In the genomic region with DNA sequence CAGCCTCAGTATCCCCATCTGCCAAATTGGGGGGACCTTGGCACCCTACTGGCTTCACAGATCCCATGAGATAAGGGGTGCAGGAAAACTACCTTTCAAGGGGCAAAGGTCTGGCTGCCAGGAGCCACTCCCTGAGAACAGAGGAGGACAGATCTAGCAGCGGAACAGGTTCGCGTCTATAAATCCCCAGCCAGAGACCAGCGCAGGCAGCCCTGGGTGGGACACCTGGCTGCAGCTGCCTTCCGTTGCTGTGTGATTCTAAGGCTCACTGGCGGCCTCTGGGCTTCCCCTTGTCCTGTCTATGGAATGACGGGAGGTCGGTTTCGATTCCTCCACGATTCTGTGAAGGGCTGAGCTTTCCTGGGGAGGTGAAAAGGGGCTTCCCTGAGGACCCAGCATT, we compare ENCODE assay signal across 21 cellular contexts. TPM values are rescaled to one million over a fixed set of nuclear protein-coding genes. Genes with fewer than 3 reads are reported as not detected.
A peak's percentile ranks its signal among the peaks of the same experiment; 100 is the strongest.
DNase-seq lines count a peak whose midpoint lies in the region; ATAC-seq and TF ChIP-seq lines count a peak whose summit lies in the region.
"Had no signal": no experiment of that assay in that cellular context is flagged by ENCODE, and none has a peak within 500 bp of the region (broad histone marks: within the 10 kb centered on the region; RNA-seq: fewer than 3 reads in every experiment).

No MANE protein-coding gene starts in this region.

- CTCF ChIA-PET in IMR-90 (lab: Yijun Ruan, JAX), result no interaction called here

- H3K4me3 Mint-ChIP-seq in dendritic cell treated with granulocyte-macrophage colony-stimulating factor and Interleukin-4, amounts not matched to agents 40 ng/mL and 50 ng/mL, for 4 days, result no peak overlapping the region
- H3K4me3 Mint-ChIP-seq: activated CD8-positive, alpha-beta T cell treated with anti-CD3 and anti-CD28 coated beads for 36 hours; activated T-cell treated with anti-CD3 and anti-CD28 coated beads, Interleukin-2, amount 50 U/mL, for 24 hours had no signal

- H2BK15ac ChIP-seq in IMR-90 (ENCODE audit: low read depth, low read length) (no peak overlapping the region), mesenchymal stem cell (ENCODE audit: low read depth, poor library complexity, severe bottlenecking) (no peak overlapping the region)

- H4K8ac ChIP-seq in IMR-90 (ENCODE audit: low read depth in 2 of 2, low read length in 2 of 2), result no peak overlapping the region
- H4K8ac ChIP-seq in mesenchymal stem cell (ENCODE audit: low read length), result no peak overlapping the region

- H3K9me3 Mint-ChIP-seq in dendritic cell treated with granulocyte-macrophage colony-stimulating factor and Interleukin-4, amounts not matched to agents 40 ng/mL and 50 ng/mL, for 4 days, result no peaks in the 10 kb centered on the region
- H3K9me3 Mint-ChIP-seq: activated CD8-positive, alpha-beta T cell treated with anti-CD3 and anti-CD28 coated beads for 36 hours; activated naive CD4-positive, alpha-beta T cell treated with anti-CD3 and anti-CD28 coated beads, Interleukin-2, amount 50 U/mL, for 72 hours; activated T-cell treated with anti-CD3 and anti-CD28 coated beads, Interleukin-2, amount 50 U/mL, for 24 hours had no signal

- TF ChIP-seq CTCF in IMR-90 (conservative IDR thresholded peaks at IDR 0.05; ENCODE audit: low read depth, low read length) (no peak), osteoblast (IDR thresholded peaks at IDR 0.05; ENCODE audit: extremely low read depth, low read depth, low read length) (no peak), testis (IDR thresholded peaks at IDR 0.05) (no peak)

- H3K18ac ChIP-seq in IMR-90 (ENCODE audit: low read depth, low read length) (no peak overlapping the region), mesenchymal stem cell (ENCODE audit: low read depth in 1 of 2, low read length in 2 of 2) (no peak overlapping the region)

- no peak overlapping the region for H2BK20ac ChIP-seq in IMR-90 (ENCODE audit: low read depth, low read length)

- H2AFZ ChIP-seq in IMR-90 (replicated peaks; ENCODE audit: low read length, poor library complexity), result no peak overlapping the region
- H2AFZ ChIP-seq in osteoblast (ENCODE audit: low read length), result no peak overlapping the region
- no peak overlapping the region for H2AFZ ChIP-seq in mesenchymal stem cell (ENCODE audit: low read depth, low read length)

- H3K4ac ChIP-seq in IMR-90 (ENCODE audit: low read depth, low read length), result no peak overlapping the region
- no peak overlapping the region for H3K4ac ChIP-seq in mesenchymal stem cell (ENCODE audit: low read depth in 1 of 2, low read length in 2 of 2)

- H3K23ac ChIP-seq in IMR-90 (ENCODE audit: low read depth, low read length) (no peak overlapping the region), mesenchymal stem cell (ENCODE audit: low read length in 2 of 2) (no peak overlapping the region)

- peaks cover 25% of the 10 kb centered on the region for H3K4me1 Mint-ChIP-seq in dendritic cell treated with granulocyte-macrophage colony-stimulating factor and Interleukin-4, amounts not matched to agents 40 ng/mL and 50 ng/mL, for 4 days (ENCODE audit: low read depth)

- H2BK12ac ChIP-seq in mesenchymal stem cell (ENCODE audit: low read length in 2 of 2), result no peak overlapping the region

- peaks cover 99% of the 10 kb centered on the region for H3K36me3 Mint-ChIP-seq in dendritic cell treated with granulocyte-macrophage colony-stimulating factor and Interleukin-4, amounts not matched to agents 40 ng/mL and 50 ng/mL, for 4 days (ENCODE audit: low read depth)

- H4K20me1 ChIP-seq in IMR-90 (ENCODE audit: insufficient read depth, low read length), result peaks cover 4% of the 10 kb centered on the region; the same call in 1 of the 2 replicates
- H4K20me1 ChIP-seq in osteoblast (ENCODE audit: insufficient read depth, low read length), result peaks cover 6% of the 10 kb centered on the region

- H3K27ac ChIP-seq in IMR-90 (ENCODE audit: insufficient read depth, low read length) (no peak overlapping the region), osteoblast (ENCODE audit: low read depth, low read length) (no peak overlapping the region), testis (no peak overlapping the region), mesenchymal stem cell (ENCODE audit: low read length, poor library complexity, severe bottlenecking) (no peak overlapping the region)
- H3K27ac ChIP-seq: body of pancreas, C4-2B, upper lobe of right lung, VCaP had no signal

- H3K4me1 ChIP-seq in IMR-90 (ENCODE audit: control insufficient read depth, insufficient read depth, low read length), result no peaks in the 10 kb centered on the region
- H3K4me1 ChIP-seq in osteoblast (ENCODE audit: insufficient read depth, low read length), result no peaks in the 10 kb centered on the region
- H3K4me1 ChIP-seq in testis, result no peaks in the 10 kb centered on the region
- H3K4me1 ChIP-seq in mesenchymal stem cell (ENCODE audit: control insufficient read depth, insufficient read depth, low read depth, low read length), result peaks cover 4% of the 10 kb centered on the region
- H3K4me1 ChIP-seq: body of pancreas, HAP-1, upper lobe of right lung had no signal

- H3K9me3 ChIP-seq in IMR-90 (ENCODE audit: control insufficient read depth, insufficient read depth, low read length) (no peaks in the 10 kb centered on the region), osteoblast (ENCODE audit: low read depth, low read length) (no peaks in the 10 kb centered on the region), testis (no peaks in the 10 kb centered on the region), mesenchymal stem cell (ENCODE audit: control insufficient read depth, low read length) (no peaks in the 10 kb centered on the region)
- H3K9me3 ChIP-seq: body of pancreas, HAP-1, upper lobe of right lung had no signal

- H2BK120ac ChIP-seq in IMR-90 (ENCODE audit: low read depth, low read length) (no peak overlapping the region), mesenchymal stem cell (ENCODE audit: low read depth, low read length) (no peak overlapping the region)

- no peak for ATAC-seq in IMR-90 (ENCODE audit: low read depth)
- ATAC-seq: activated CD8-positive, alpha-beta T cell treated with anti-CD3 and anti-CD28 coated beads for 36 hours; activated naive CD4-positive, alpha-beta T cell treated with anti-CD3 and anti-CD28 coated beads, Interleukin-2, amount 50 U/mL, for 72 hours; body of pancreas; Right ventricle myocardium inferior; upper lobe of right lung had no signal

- no peak overlapping the region for H3K14ac ChIP-seq in IMR-90 (replicated peaks; ENCODE audit: low read depth, low read length)
- no peak overlapping the region for H3K14ac ChIP-seq in mesenchymal stem cell (ENCODE audit: low read length in 2 of 2)

- H3K27me3 Mint-ChIP-seq in dendritic cell treated with granulocyte-macrophage colony-stimulating factor and Interleukin-4, amounts not matched to agents 40 ng/mL and 50 ng/mL, for 4 days, result no peaks in the 10 kb centered on the region
- H3K27me3 Mint-ChIP-seq: activated CD8-positive, alpha-beta T cell treated with anti-CD3 and anti-CD28 coated beads for 36 hours; activated T-cell treated with anti-CD3 and anti-CD28 coated beads, Interleukin-2, amount 50 U/mL, for 24 hours had no signal

- H2AK5ac ChIP-seq in IMR-90 (ENCODE audit: low read depth, low read length), result no peak overlapping the region
- H2AK5ac ChIP-seq in mesenchymal stem cell (ENCODE audit: low read length, severe bottlenecking), result no peak overlapping the region

- no peak overlapping the region for H4K5ac ChIP-seq in IMR-90 (ENCODE audit: low read depth, low read length)

- H3K4me2 ChIP-seq in IMR-90 (ENCODE audit: low read depth, low read length) (no peak overlapping the region), osteoblast (ENCODE audit: insufficient read depth, low read length) (no peak overlapping the region), mesenchymal stem cell (ENCODE audit: low read length, poor library complexity, severe bottlenecking) (no peak overlapping the region)

- peaks cover 3 to 16% of the 10 kb centered on the region in 2 experiments; a peak in 3 of 4 replicates for H3K79me1 ChIP-seq in IMR-90 (ENCODE audit: low read depth in 1 of 2, low read length in 2 of 2)
- H3K79me1 ChIP-seq in mesenchymal stem cell (replicated peaks; ENCODE audit: low read length, poor library complexity, severe bottlenecking), result peaks cover 3% of the 10 kb centered on the region

- TF ChIP-seq RAD21 in IMR-90 (IDR thresholded peaks at IDR 0.05; ENCODE audit: low read length), result no peak

- peak; percentile 5 to 46 for DNase-seq in NCI-H526 (lab: John Stamatoyannopoulos, UW)
- DNase-seq in NCI-H526 treated with DMSO at 0.1 percent for 48 hours (lab: John Stamatoyannopoulos, UW), result no peak
- no peak for DNase-seq in IMR-90
- peak; percentile 58 for DNase-seq in osteoblast (ENCODE audit: insufficient read length, low spot score, missing footprints)
- DNase-seq in cardiac septum (ENCODE audit: low spot score), result no peak
- no peak for DNase-seq in testis
- no peak for DNase-seq in mesenchymal stem cell
- DNase-seq: activated CD8-positive, alpha-beta T cell treated with anti-CD3 and anti-CD28 coated beads for 36 hours; activated T-cell treated with anti-CD3 and anti-CD28 coated beads, Interleukin-2, amount 50 U/mL, for 24 hours; body of pancreas; NCI-H2171; NK-92 treated with Interleukin-12 subunit alpha and Interleukin-12 subunit beta, amount 100 ng/mL, for 24 hours; right cardiac atrium; stimulated activated naive CD4-positive, alpha-beta T cell treated with Interleukin-2 at 50 U/mL for 16 hours; upper lobe of right lung had no signal

- H3K79me2 ChIP-seq in osteoblast (ENCODE audit: insufficient read depth, low read length), result no peaks in the 10 kb centered on the region

- TF ChIP-seq POLR2A in IMR-90 (IDR thresholded peaks at IDR 0.05; ENCODE audit: low read depth, low read length), result no peak
- no peak for TF ChIP-seq POLR2A in testis (IDR thresholded peaks at IDR 0.05)

- in situ Hi-C loops in IMR-90 (cut with MboI; ENCODE audit: low sequenced_read_pairs), result no loop called here

- no peak overlapping the region for H3K9ac ChIP-seq in IMR-90 (ENCODE audit: low read depth, low read length)
- H3K9ac ChIP-seq in mesenchymal stem cell (ENCODE audit: low read length), result no peak overlapping the region

- H4K91ac ChIP-seq in IMR-90 (ENCODE audit: insufficient read depth, low read depth, low read length) (no peak overlapping the region), mesenchymal stem cell (ENCODE audit: low read length) (no peak overlapping the region)

- H3K36me3 ChIP-seq in IMR-90 (ENCODE audit: control insufficient read depth, insufficient read depth, low read length) (peaks cover 17% of the 10 kb centered on the region), osteoblast (ENCODE audit: insufficient read depth, low read length) (peaks cover 15% of the 10 kb centered on the region), testis (ENCODE audit: low read depth, missing control alignments) (no peaks in the 10 kb centered on the region), mesenchymal stem cell (ENCODE audit: control insufficient read depth in 1 of 2, insufficient read depth in 2 of 2, low read depth in 1 of 2, low read length in 2 of 2) (peaks cover 14 to 51% of the 10 kb centered on the region in 2 experiments)
- H3K36me3 ChIP-seq: HAP-1 had no signal

- H2BK5ac ChIP-seq in IMR-90 (ENCODE audit: low read depth, low read length, poor library complexity, severe bottlenecking) (no peak overlapping the region), mesenchymal stem cell (ENCODE audit: low read depth, low read length, poor library complexity, severe bottlenecking) (no peak overlapping the region)

- H3K56ac ChIP-seq in IMR-90 (ENCODE audit: extremely low read depth, insufficient read depth, low read length), result no peak overlapping the region

- BruUV-seq in IMR-90 (replicated peaks; lab: Mats Ljungman, UMichigan), result no TSS peak

- H3K9me1 ChIP-seq in IMR-90 (ENCODE audit: insufficient read depth, low read length), result no peaks in the 10 kb centered on the region; the same call in 1 of the 2 replicates

- 77% methylated on average over 3 of the region's 10 CpGs; no CpG with 5 or more reads in 1 of the 2 experiments for WGBS in IMR-90 (ENCODE audit: extremely low coverage in 2 of 2, insufficient read length in 1 of 2), 2 experiments
- 87 to 94% methylated on average over 10 of the region's 10 CpGs for WGBS in testis, 2 donors
- WGBS in mesenchymal stem cell, result 82% methylated on average over 10 of the region's 10 CpGs

- peak overlapping the region; percentile 67 for H3K27ac Mint-ChIP-seq in dendritic cell treated with granulocyte-macrophage colony-stimulating factor and Interleukin-4, amounts not matched to agents 40 ng/mL and 50 ng/mL, for 4 days
- H3K27ac Mint-ChIP-seq: activated CD8-positive, alpha-beta T cell treated with anti-CD3 and anti-CD28 coated beads for 36 hours; activated T-cell treated with anti-CD3 and anti-CD28 coated beads, Interleukin-2, amount 50 U/mL, for 24 hours had no signal

- H3K27me3 ChIP-seq in IMR-90 (ENCODE audit: control insufficient read depth, insufficient read depth, low read length) (no peaks in the 10 kb centered on the region), osteoblast (ENCODE audit: insufficient read depth, low read length) (no peaks in the 10 kb centered on the region), testis (no peaks in the 10 kb centered on the region), mesenchymal stem cell (ENCODE audit: control insufficient read depth in 1 of 2, insufficient read depth in 1 of 2, low read length in 2 of 2) (no peaks in the 10 kb centered on the region)
- H3K27me3 ChIP-seq: body of pancreas, upper lobe of right lung had no signal

- dilution Hi-C loops in IMR-90 (cut with HindIII; ENCODE audit: low sequenced_read_pairs, unreplicated experiment), result no loop called here

- POLR2A ChIA-PET in IMR-90 (lab: Charles Lee; ENCODE audit: unreplicated experiment), result no interaction called here

- intact Hi-C loops in IMR-90 (cut with micrococcal nuclease), result no loop called here
- intact Hi-C loops in dendritic cell treated with granulocyte-macrophage colony-stimulating factor and Interleukin-4, amounts not matched to agents 40 ng/mL and 50 ng/mL, for 4 days (cut with micrococcal nuclease), result no loop called here
- intact Hi-C loops in cardiac septum (cut with DNase I), result no loop called here
- intact Hi-C loops in testis (cut with DNase I; ENCODE audit: low total_unique reads), result no loop called here

- no peak overlapping the region for H3K4me3 ChIP-seq in IMR-90 (ENCODE audit: insufficient read depth, low read depth, low read length)
- no peak overlapping the region for H3K4me3 ChIP-seq in osteoblast (ENCODE audit: insufficient read depth, low read length)
- no peak overlapping the region for H3K4me3 ChIP-seq in testis
- H3K4me3 ChIP-seq in mesenchymal stem cell (ENCODE audit: insufficient read depth in 1 of 2, low read depth in 1 of 2, low read length in 2 of 2), result no peak overlapping the region
- H3K4me3 ChIP-seq: body of pancreas, HAP-1, upper lobe of right lung had no signal

- H2AK9ac ChIP-seq in IMR-90 (replicated peaks; ENCODE audit: low read depth, low read length, poor library complexity), result peak overlapping the region; percentile 44

RNA-seq across cellular contexts. Expression of a gene that starts 7.3 kb away (rescaled TPM):
- total RNA-seq in IMR-90 (2012; rRNA removed) (5.0 TPM in 2 replicates), osteoblast (8.5 and 9.8 TPM in 2 replicates), cardiac septum (9.0 TPM), testis (1 to 10 TPM; 9.1 to 9.7 TPM)
- polyA plus RNA-seq in IMR-90 (2012; rRNA removed) (17.2 and 19.9 TPM in 2 replicates), testis (ENCODE audit: insufficient read depth, low read depth, low replicate concordance) (10.1 TPM)
- 19.6 and 28.9 TPM in 2 replicates for polyA plus RNA-seq in IMR-90 (2012; cell fraction: cytosol; rRNA removed)
- polyA plus RNA-seq in IMR-90 (2012; cell fraction: nucleus; rRNA removed; ENCODE audit: low replicate concordance), result 15.4 and 32.8 TPM in 2 replicates
- polyA plus RNA-seq in mesenchymal stem cell (2013, experiment 1 of 2), result 9.8 TPM
- 9.6 TPM for polyA plus RNA-seq in mesenchymal stem cell (2013, experiment 2 of 2)

RNA-seq across cellular contexts. Expression of a gene that starts 30.3 kb away (rescaled TPM):
- total RNA-seq in IMR-90 (2012; rRNA removed) (19.9 and 20.6 TPM in 2 replicates), osteoblast (17.0 and 17.1 TPM in 2 replicates), cardiac septum (45.6 TPM), testis (100 to 1,000 TPM; 113 to 132 TPM)
- polyA plus RNA-seq in IMR-90 (2012; rRNA removed) (31.7 and 34.9 TPM in 2 replicates), testis (ENCODE audit: insufficient read depth, low read depth, low replicate concordance) (76.1 TPM)
- 15.3 and 30.0 TPM in 2 replicates for polyA plus RNA-seq in IMR-90 (2012; cell fraction: cytosol; rRNA removed)
- polyA plus RNA-seq in IMR-90 (2012; cell fraction: nucleus; rRNA removed; ENCODE audit: low replicate concordance), result 532 and 592 TPM in 2 replicates
- 22.8 TPM for polyA plus RNA-seq in mesenchymal stem cell (2013, experiment 1 of 2)
- 21.7 TPM for polyA plus RNA-seq in mesenchymal stem cell (2013, experiment 2 of 2)

RNA-seq across cellular contexts. Expression of a gene that starts 53.4 kb away (rescaled TPM):
- total RNA-seq in IMR-90 (2012; rRNA removed), result 23.8 and 27.8 TPM in 2 replicates
- polyA plus RNA-seq in IMR-90 (2012; rRNA removed), result 88.8 and 93.2 TPM in 2 replicates
- polyA plus RNA-seq in IMR-90 (2012; cell fraction: cytosol; rRNA removed), result 39.8 and 96.7 TPM in 2 replicates
- 148 and 302 TPM in 2 replicates for polyA plus RNA-seq in IMR-90 (2012; cell fraction: nucleus; rRNA removed; ENCODE audit: low replicate concordance)
- total RNA-seq in osteoblast, result 45.2 and 61.3 TPM in 2 replicates
- total RNA-seq in cardiac septum, result 87.4 TPM
- total RNA-seq in testis, result 100 to 1,000 TPM; 198 to 204 TPM
- polyA plus RNA-seq in testis (ENCODE audit: insufficient read depth, low read depth, low replicate concordance), result 179 TPM
- polyA plus RNA-seq in mesenchymal stem cell (2013, experiment 1 of 2), result 97.6 TPM
- 93.9 TPM for polyA plus RNA-seq in mesenchymal stem cell (2013, experiment 2 of 2)

Comparison
In these comparisons a context has a peak if more than half of its experiments do, and no peak if none do; other contexts are left out.
1. DNase-seq: peak in NCI-H526 (2 of 2) and osteoblast (single experiment); none in NCI-H526 treated with DMSO at 0.1 percent for 48 hours (single experiment), IMR-90 (single experiment), cardiac septum (single experiment), testis (single experiment) and mesenchymal stem cell (single experiment).